ENCODE assay signal across 8 cellular contexts in the genomic region with DNA sequence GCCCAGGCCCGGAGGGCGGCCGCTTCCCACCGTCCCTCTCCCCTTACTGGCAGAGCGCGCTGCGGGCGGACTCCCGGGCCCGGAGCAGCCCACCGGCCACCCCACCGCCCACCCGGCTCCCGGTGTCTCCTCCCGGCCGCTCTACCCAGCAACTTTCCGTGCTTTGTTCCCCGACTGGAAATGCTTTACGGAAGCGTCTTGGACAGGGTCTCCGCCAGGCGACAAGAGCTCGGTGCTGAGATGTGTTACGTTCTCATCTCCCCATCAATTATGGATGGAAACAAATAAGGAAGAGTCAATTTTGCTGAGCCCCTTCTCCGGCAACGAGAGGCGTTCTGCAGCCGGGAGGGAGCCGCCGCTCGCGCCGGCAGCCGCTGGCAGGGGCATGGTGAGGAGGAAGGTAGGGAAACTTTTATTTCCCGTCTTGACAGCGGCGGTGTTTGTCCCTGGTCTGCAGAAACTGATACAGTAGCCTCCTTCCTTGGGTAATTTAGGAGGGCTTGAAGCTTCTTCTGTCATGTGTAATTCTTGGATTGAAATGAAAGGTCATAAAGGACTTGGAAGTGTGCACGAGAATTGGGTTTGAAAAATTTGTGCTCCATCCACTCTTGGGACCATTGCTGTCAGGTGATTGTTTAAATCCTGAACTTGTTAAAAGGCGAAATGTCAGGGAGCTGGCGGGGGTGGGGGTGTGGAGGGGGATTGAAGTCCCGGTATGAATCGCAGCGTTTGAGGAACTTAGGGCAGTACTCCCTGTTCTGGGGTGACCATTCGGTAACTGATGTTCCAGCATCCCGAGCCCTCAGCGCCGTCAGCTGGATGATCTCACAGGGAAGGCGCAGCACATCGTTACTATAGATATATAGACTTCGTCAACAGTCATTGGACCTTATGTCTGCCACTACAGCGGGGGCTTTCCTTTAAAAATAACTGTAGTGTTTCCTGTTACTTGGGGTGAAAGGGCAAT. TPM values are rescaled to one million over a fixed set of nuclear protein-coding genes. Genes with fewer than 3 reads are reported as not detected.
DNase-seq lines count a peak whose midpoint lies in the region; ATAC-seq and TF ChIP-seq lines count a peak whose summit lies in the region.

No MANE protein-coding gene starts in this region.

- H3K4me3 ChIP-seq in body of pancreas (peak overlapping the region; percentile 78 to 82), iPS-18c (ENCODE audit: insufficient read depth, low read depth, low read length) (peak overlapping the region; percentile 77), smooth muscle cell (peak overlapping the region; percentile 80)

- WGBS in body of pancreas, 2 donors: 5 to 9% methylated on average over 34 to 48 of the region's 51 CpGs
- WGBS in smooth muscle cell (ENCODE audit: low lambda C conversion rate): 3% methylated on average over 48 of the region's 51 CpGs

- no peak for TF ChIP-seq POLR2A in body of pancreas (IDR thresholded peaks at IDR 0.05)

- H3K9me3 ChIP-seq in body of pancreas (no peaks in the 10 kb centered on the region), iPS-18c (ENCODE audit: control insufficient read depth, insufficient read depth, low read length) (no peaks in the 10 kb centered on the region), smooth muscle cell (replicated peaks; ENCODE audit: low read depth) (no peaks in the 10 kb centered on the region)

- peak overlapping the region; percentile 80 for H2AFZ ChIP-seq in smooth muscle cell (ENCODE audit: low read depth)

- H3K27me3 ChIP-seq in body of pancreas: no peaks in the 10 kb centered on the region
- no peaks in the 10 kb centered on the region for H3K27me3 ChIP-seq in smooth muscle cell (ENCODE audit: low read depth)

- DNase-seq in HEK293T (ENCODE audit: extremely low spot score): peak; percentile 9
- peak; percentile 15 to 44 (median 21) for DNase-seq in body of pancreas
- no peak for DNase-seq in smooth muscle cell (lab: John Stamatoyannopoulos, UW; ENCODE audit: unreplicated experiment)
- DNase-seq in activated CD8-positive, alpha-beta memory T cell treated with anti-CD3 and anti-CD28 coated beads, Interleukin-2, amount 50 U/mL, for 48 hours: no peak
- DNase-seq in stimulated activated CD4-positive, alpha-beta T cell treated with anti-CD3 and anti-CD28 coated beads, Interleukin-2, amount 100 ng/mL, for 24 hours: no peak

- POLR2A ChIA-PET in HEK293T (lab: Yijun Ruan, JAX): interaction anchor here (1.1 kb wide), 1 partner anchor 76 kb away, joined by 3 read pairs; no protein-coding TSS in a partner anchor

- ATAC-seq in body of pancreas (peak; percentile 3), GM18520 (IDR thresholded peaks at IDR 0.05; ENCODE audit: unreplicated experiment) (no peak), GM18867 (IDR thresholded peaks at IDR 0.05; ENCODE audit: unreplicated experiment) (no peak)

- peaks cover 5% of the 10 kb centered on the region for H3F3A ChIP-seq in smooth muscle cell (ENCODE audit: low read depth)

- intact Hi-C loops in body of pancreas (cut with DNase I): no loop called here

- H4K20me1 ChIP-seq in smooth muscle cell (ENCODE audit: low read depth): peaks cover 41% of the 10 kb centered on the region

- peak overlapping the region; percentile 55 for H3K9ac ChIP-seq in smooth muscle cell (ENCODE audit: low read depth)

- peaks cover 58% of the 10 kb centered on the region for H3K79me2 ChIP-seq in smooth muscle cell (ENCODE audit: low read depth)

- CTCF ChIA-PET in HEK293T (lab: Yijun Ruan, JAX): interaction anchor here (0.7 to 2.5 kb wide), 2 partner anchors 8 to 524 kb away, joined by 3 to 10 read pairs; no protein-coding TSS in a partner anchor

- H3K27ac ChIP-seq in body of pancreas (peak overlapping the region; percentile 47 to 80 (median 68)), smooth muscle cell (ENCODE audit: low read depth) (peak overlapping the region; percentile 86)

- H3K36me3 ChIP-seq in body of pancreas (replicated peaks in 1 of 2; ENCODE audit: insufficient read depth in 1 of 2, low read depth in 2 of 2) (no peaks in the 10 kb centered on the region), smooth muscle cell (ENCODE audit: low read depth) (no peaks in the 10 kb centered on the region)

- peak overlapping the region; percentile 91 for H3K4me2 ChIP-seq in smooth muscle cell

- TF ChIP-seq CTCF in body of pancreas (IDR thresholded peaks at IDR 0.05) (no peak), smooth muscle cell (IDR thresholded peaks at IDR 0.05; ENCODE audit: borderline replicate concordance, insufficient read depth, poor library complexity, severe bottlenecking) (no peak)

- H3K4me1 ChIP-seq in body of pancreas: peaks cover 39% of the 10 kb centered on the region
- peaks cover 36% of the 10 kb centered on the region for H3K4me1 ChIP-seq in smooth muscle cell (ENCODE audit: low read depth)

TF ChIP-seq in HEK293T, 16 proteins besides CTCF, POLR2A, EP300 and RAD21:
- TF ChIP-seq BHLHE40 (IDR thresholded peaks at IDR 0.05; ENCODE audit: borderline replicate concordance) (no peak), FOXA1 (IDR thresholded peaks at IDR 0.05) (no peak), ZNF384 (IDR thresholded peaks at IDR 0.05) (no peak), FOXM1 (IDR thresholded peaks at IDR 0.05; ENCODE audit: borderline replicate concordance) (no peak), CTBP1 (IDR thresholded peaks at IDR 0.05; ENCODE audit: borderline replicate concordance) (no peak), L3MBTL2 (conservative IDR thresholded peaks at IDR 0.05) (no peak), SP1 (IDR thresholded peaks at IDR 0.05) (no peak)

RNA-seq across cellular contexts. Expression of gene SEMA6D, which starts 1.5 kb away (rescaled TPM):
- total RNA-seq in body of pancreas: 10 to 100 TPM; 13.5 to 18.2 TPM
- 44.9 and 63.6 TPM in 2 replicates for total RNA-seq in smooth muscle cell
- 31.4 and 32.4 TPM in 2 replicates for polyA plus RNA-seq in smooth muscle cell

Comparison
In these comparisons a context has a peak if more than half of its experiments do, and no peak if none do; other contexts are left out.
1. DNase-seq: peak in HEK293T (single experiment) and body of pancreas (4 of 4); none in smooth muscle cell (single experiment), activated CD8-positive, alpha-beta memory T cell treated with anti-CD3 and anti-CD28 coated beads, Interleukin-2, amount 50 U/mL, for 48 hours (single experiment) and stimulated activated CD4-positive, alpha-beta T cell treated with anti-CD3 and anti-CD28 coated beads, Interleukin-2, amount 100 ng/mL, for 24 hours (0 of 2).
2. Peak in every context shown above with its lines, with median percentiles within 50 percentile points of each other: H3K4me3 ChIP-seq.